ENCODE assay signal across 8 cellular contexts in the genomic region with DNA sequence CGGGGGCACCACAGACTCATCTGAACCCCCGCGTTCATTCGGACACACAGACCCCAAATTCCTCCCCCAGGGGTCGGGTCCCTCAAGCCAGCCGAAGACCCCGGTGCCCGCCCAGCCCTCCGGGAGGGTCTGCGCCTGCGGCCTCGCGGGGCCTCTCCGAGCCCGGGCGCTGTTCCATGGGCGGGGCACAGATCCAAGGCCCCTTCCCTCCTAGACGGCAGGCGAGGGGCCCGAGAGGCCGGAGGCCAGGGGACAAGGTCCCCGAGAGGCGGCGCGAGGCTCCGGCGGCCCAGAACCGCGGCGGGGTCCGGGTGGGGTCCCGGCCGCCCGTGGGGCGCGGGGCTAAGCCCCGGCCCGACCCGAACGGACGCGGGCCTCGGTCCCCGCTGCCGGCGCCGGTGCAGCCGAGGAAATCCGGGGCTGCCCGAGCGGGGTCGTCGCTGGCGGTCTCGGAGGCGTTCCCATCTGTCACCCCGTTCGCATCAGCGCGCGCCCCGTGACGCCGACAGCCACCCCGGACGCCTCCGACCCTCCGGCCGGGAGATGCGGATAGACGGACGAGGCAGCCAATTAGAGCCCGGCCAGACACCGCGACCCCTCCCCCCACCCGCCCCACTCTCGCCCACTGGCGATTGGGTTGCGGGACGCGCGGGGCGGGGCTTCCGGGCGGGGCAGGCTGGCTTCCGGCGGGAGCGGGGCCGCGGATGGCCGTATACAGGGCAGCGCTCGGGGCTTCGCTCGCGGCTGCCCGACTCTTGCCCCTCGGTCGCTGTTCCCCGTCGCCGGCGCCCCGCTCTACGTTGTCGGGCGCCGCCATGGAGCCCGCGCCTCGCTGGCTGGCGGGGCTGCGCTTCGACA. TPM values are rescaled to one million over a fixed set of nuclear protein-coding genes. Genes with fewer than 3 reads are reported as not detected.
A peak's percentile ranks its signal among the peaks of the same experiment; 100 is the strongest.
DNase-seq lines count a peak whose midpoint lies in the region; ATAC-seq, FAIRE-seq and TF ChIP-seq lines count a peak whose summit lies in the region.

A gene with protein sequence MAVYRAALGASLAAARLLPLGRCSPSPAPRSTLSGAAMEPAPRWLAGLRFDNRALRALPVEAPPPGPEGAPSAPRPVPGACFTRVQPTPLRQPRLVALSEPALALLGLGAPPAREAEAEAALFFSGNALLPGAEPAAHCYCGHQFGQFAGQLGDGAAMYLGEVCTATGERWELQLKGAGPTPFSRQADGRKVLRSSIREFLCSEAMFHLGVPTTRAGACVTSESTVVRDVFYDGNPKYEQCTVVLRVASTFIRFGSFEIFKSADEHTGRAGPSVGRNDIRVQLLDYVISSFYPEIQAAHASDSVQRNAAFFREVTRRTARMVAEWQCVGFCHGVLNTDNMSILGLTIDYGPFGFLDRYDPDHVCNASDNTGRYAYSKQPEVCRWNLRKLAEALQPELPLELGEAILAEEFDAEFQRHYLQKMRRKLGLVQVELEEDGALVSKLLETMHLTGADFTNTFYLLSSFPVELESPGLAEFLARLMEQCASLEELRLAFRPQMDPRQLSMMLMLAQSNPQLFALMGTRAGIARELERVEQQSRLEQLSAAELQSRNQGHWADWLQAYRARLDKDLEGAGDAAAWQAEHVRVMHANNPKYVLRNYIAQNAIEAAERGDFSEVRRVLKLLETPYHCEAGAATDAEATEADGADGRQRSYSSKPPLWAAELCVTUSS (plus strand): TSS at position 679 of the 858 bp plus-strand sequence. CDS start 26 bp downstream, at position 705.

- H3K27ac ChIP-seq in fibroblast of lung (ENCODE audit: insufficient read depth, low read length): peak within 1 kb of the TSS; percentile 58

- peaks cover 18% of the 10 kb centered on the region for H3K36me3 ChIP-seq in fibroblast of lung (ENCODE audit: control insufficient read depth, insufficient read depth, low read length)

- no peaks in the 10 kb centered on the region for H3K9me3 Mint-ChIP-seq in naive thymus-derived CD8-positive, alpha-beta T cell
- H3K9me3 Mint-ChIP-seq in stimulated activated naive B cell treated with anti-CD40 and anti-IgM and Interleukin-4, amounts not matched to agents 10 μg/mL and 1 μg/mL and 100 μg/mL, for 72 hours: no peaks in the 10 kb centered on the region

- peak within 1 kb of the TSS; percentile 75 for H3K9ac ChIP-seq in fibroblast of lung (ENCODE audit: insufficient read depth, low read length)

- peak within 1 kb of the TSS; percentile 49 for H2AFZ ChIP-seq in fibroblast of lung (ENCODE audit: low read length)

- peak; percentile 68 for ATAC-seq in GM21515 (IDR thresholded peaks at IDR 0.05; ENCODE audit: unreplicated experiment)
- ATAC-seq in naive thymus-derived CD8-positive, alpha-beta T cell: peak; percentile 86 to 88
- peak; percentile 90 to 92 for ATAC-seq in stimulated activated naive B cell treated with anti-CD40 and anti-IgM and Interleukin-4, amounts not matched to agents 10 μg/mL and 1 μg/mL and 100 μg/mL, for 72 hours (replicated peaks)

- TF ChIP-seq CTCF in D721Med (IDR thresholded peaks at IDR 0.05; ENCODE audit: insufficient read depth, missing control alignments): no peak
- TF ChIP-seq CTCF in fibroblast of lung (conservative IDR thresholded peaks at IDR 0.05 in 1 of 2, IDR thresholded peaks at IDR 0.05 in 1 of 2; ENCODE audit: low read depth in 1 of 2, low read length in 2 of 2): no peak

- no peaks in the 10 kb centered on the region for H3K27me3 ChIP-seq in fibroblast of lung (ENCODE audit: control insufficient read depth, insufficient read depth, low read length)

- FAIRE-seq in D721Med (lab: Jason Lieb, UNC): no peak

- DNase-seq in D721Med (ENCODE audit: insufficient read length, low spot score) (peak; percentile 81), RPMI7951 (ENCODE audit: low read depth) (peak; percentile 86), fibroblast of lung (ENCODE audit: low read depth in 2 of 2) (peak; percentile 80 to 84)
- DNase-seq in Jurkat, Clone E6-1 (ENCODE audit: low read depth, low spot score): peak; percentile 80
- peak; percentile 86 to 87 for DNase-seq in activated T-helper 1 cell treated with anti-CD3 and anti-CD28 coated beads, Interleukin-2, amount 50 U/mL, for 16 hours (ENCODE audit: low read depth in 1 of 2, low spot score in 1 of 2)
- peak; percentile 82 to 92 (median 86) for DNase-seq in naive thymus-derived CD8-positive, alpha-beta T cell
- DNase-seq in stimulated activated naive B cell treated with anti-CD40 and anti-IgM and Interleukin-4, amounts not matched to agents 10 μg/mL and 1 μg/mL and 100 μg/mL, for 72 hours: peak; percentile 86

- peak within 1 kb of the TSS; percentile 98 for H3K4me2 ChIP-seq in fibroblast of lung (ENCODE audit: extremely low read depth, insufficient read depth, low read length)

- peak within 1 kb of the TSS; percentile 73 to 88 (median 84) for H3K4me3 Mint-ChIP-seq in naive thymus-derived CD8-positive, alpha-beta T cell
- peak within 1 kb of the TSS; percentile 84 to 86 for H3K4me3 Mint-ChIP-seq in stimulated activated naive B cell treated with anti-CD40 and anti-IgM and Interleukin-4, amounts not matched to agents 10 μg/mL and 1 μg/mL and 100 μg/mL, for 72 hours

- H3K27me3 Mint-ChIP-seq in naive thymus-derived CD8-positive, alpha-beta T cell: no peaks in the 10 kb centered on the region
- H3K27me3 Mint-ChIP-seq in stimulated activated naive B cell treated with anti-CD40 and anti-IgM and Interleukin-4, amounts not matched to agents 10 μg/mL and 1 μg/mL and 100 μg/mL, for 72 hours: no peaks in the 10 kb centered on the region

- no peaks in the 10 kb centered on the region for H3K9me3 ChIP-seq in fibroblast of lung (ENCODE audit: control insufficient read depth, insufficient read depth, low read depth, low read length)

- peaks cover 16% of the 10 kb centered on the region for H3K79me2 ChIP-seq in fibroblast of lung (ENCODE audit: control insufficient read depth, insufficient read depth, low read length)

- H3K27ac Mint-ChIP-seq in naive thymus-derived CD8-positive, alpha-beta T cell: peak within 1 kb of the TSS in 8 of 10 donors; percentile 71 to 94 (median 89)
- peak within 1 kb of the TSS; percentile 91 for H3K27ac Mint-ChIP-seq in stimulated activated naive B cell treated with anti-CD40 and anti-IgM and Interleukin-4, amounts not matched to agents 10 μg/mL and 1 μg/mL and 100 μg/mL, for 72 hours

- H3K4me3 ChIP-seq in Jurkat, Clone E6-1 (ENCODE audit: low read length): peak within 1 kb of the TSS; percentile 67
- H3K4me3 ChIP-seq in fibroblast of lung (replicated peaks in 1 of 4; ENCODE audit: control extremely low read depth in 1 of 4, insufficient read depth in 1 of 4, low read depth in 3 of 4, low read length in 4 of 4): peak within 1 kb of the TSS; percentile 63 to 86 (median 72)

- peaks cover 0 to 24% (median 0%) of the 10 kb centered on the region in 3 donors for H3K36me3 Mint-ChIP-seq in naive thymus-derived CD8-positive, alpha-beta T cell
- H3K36me3 Mint-ChIP-seq in stimulated activated naive B cell treated with anti-CD40 and anti-IgM and Interleukin-4, amounts not matched to agents 10 μg/mL and 1 μg/mL and 100 μg/mL, for 72 hours: peaks cover 33% of the 10 kb centered on the region in 2 donors

- POLR2A ChIA-PET in naive thymus-derived CD8-positive, alpha-beta T cell (lab: Charles Lee): interaction anchor here (0.9 to 2.5 kb wide), 7 partner anchors 10 to 420 kb away, joined by 3 to 23 read pairs (median 3); a partner anchor contains a TSS

- H3K4me1 ChIP-seq in fibroblast of lung (ENCODE audit: control insufficient read depth, extremely low read depth, insufficient read depth, low read length): peaks cover 2% of the 10 kb centered on the region

- no peaks in the 10 kb centered on the region for H4K20me1 ChIP-seq in fibroblast of lung (ENCODE audit: control insufficient read depth, extremely low read depth, insufficient read depth, low read length)

- H3K4me1 Mint-ChIP-seq in naive thymus-derived CD8-positive, alpha-beta T cell: peaks cover 9 to 41% (median 38%) of the 10 kb centered on the region in 4 donors
- H3K4me1 Mint-ChIP-seq in stimulated activated naive B cell treated with anti-CD40 and anti-IgM and Interleukin-4, amounts not matched to agents 10 μg/mL and 1 μg/mL and 100 μg/mL, for 72 hours: peaks cover 19 to 47% of the 10 kb centered on the region in 2 donors

RNA-seq across cellular contexts. Expression of the gene that starts here (rescaled TPM):
- 26.0 TPM for polyA plus RNA-seq in Jurkat, Clone E6-1 (2012; ENCODE audit: insufficient read depth, insufficient read length)
- 9.4 and 13.7 TPM in 2 replicates for total RNA-seq in RPMI7951 (2014; rRNA removed; shearing (Covaris generic))
- 16.9 and 20.1 TPM in 2 replicates for total RNA-seq in fibroblast of lung
- 8.3 and 10.2 TPM in 2 replicates for polyA plus RNA-seq in fibroblast of lung
- polyA plus RNA-seq in fibroblast of lung (2012): 12.8 and 16.6 TPM in 2 replicates
- 6.7 and 12.0 TPM in 2 replicates for polyA minus RNA-seq in fibroblast of lung (ENCODE audit: low replicate concordance)
- total RNA-seq in naive thymus-derived CD8-positive, alpha-beta T cell: 10 to 100 TPM; 40.3 to 42.4 TPM
- polyA plus RNA-seq in naive thymus-derived CD8-positive, alpha-beta T cell: 1 to 10 TPM; 3.1 to 8.8 (median 5.2) TPM

Comparison
In these comparisons a context has a peak if more than half of its experiments do, and no peak if none do; other contexts are left out.
1. Peak in every context shown above with its lines: DNase-seq, ATAC-seq, H3K4me3 ChIP-seq and H3K27ac ChIP-seq.